18 cellular contexts compared by ENCODE assay signal in genomic region chr18:730692-731091, GRCh38. TPM values are rescaled to one million over a fixed set of nuclear protein-coding genes. Genes with fewer than 3 reads are reported as not detected.
A peak's percentile ranks its signal among the peaks of the same experiment; 100 is the strongest.
DNase-seq lines count a peak whose midpoint lies in the region; ATAC-seq and TF ChIP-seq lines count a peak whose summit lies in the region.
"Had no signal": no experiment of that assay in that cellular context is flagged by ENCODE, and none has a peak within 500 bp of the region (broad histone marks: within the 10 kb centered on the region; RNA-seq: fewer than 3 reads in every experiment).

No MANE protein-coding gene starts in this region.

- peak overlapping the region; percentile 39 for H3K27ac Mint-ChIP-seq in T-helper 2 cell treated with Interferon-gamma antibody and Interleukin-4, amounts not matched to agents 5 μg/mL and 100 μg/mL, for 36 hours
- H3K27ac Mint-ChIP-seq in natural killer cell treated with Interleukin-12 subunit alpha and Interleukin-12 subunit beta and Interleukin-15 and Interleukin-18, amount 100 ng/mL, for 72 hours, result peak overlapping the region; percentile 54 to 64

- no peak overlapping the region for H2AFZ ChIP-seq in GM23248

- peaks cover 11% of the 10 kb centered on the region for H3K4me1 ChIP-seq in GM23248 (ENCODE audit: insufficient read depth)
- H3K4me1 ChIP-seq in SJCRH30, result no peaks in the 10 kb centered on the region
- no peaks in the 10 kb centered on the region for H3K4me1 ChIP-seq in suprapubic skin
- H3K4me1 ChIP-seq: Caco-2, Peyer's patch had no signal

- H3K9me3 ChIP-seq in GM23248 (ENCODE audit: low read depth) (no peaks in the 10 kb centered on the region), SJCRH30 (replicated peaks) (no peaks in the 10 kb centered on the region; the same call in 1 of the 2 replicates), suprapubic skin (no peaks in the 10 kb centered on the region)
- H3K9me3 ChIP-seq: Caco-2, HAP-1, Peyer's patch had no signal

- H3K36me3 Mint-ChIP-seq in T-helper 2 cell treated with Interferon-gamma antibody and Interleukin-4, amounts not matched to agents 5 μg/mL and 100 μg/mL, for 36 hours (ENCODE audit: low read depth), result peaks cover 37% of the 10 kb centered on the region
- H3K36me3 Mint-ChIP-seq in natural killer cell treated with Interleukin-12 subunit alpha and Interleukin-12 subunit beta and Interleukin-15 and Interleukin-18, amount 100 ng/mL, for 72 hours, result peaks cover 9% of the 10 kb centered on the region

- H3F3A ChIP-seq in GM23248 (ENCODE audit: insufficient read depth), result no peaks in the 10 kb centered on the region

- no peak for TF ChIP-seq EP300 in suprapubic skin (IDR thresholded peaks at IDR 0.05)

- no peaks in the 10 kb centered on the region for H3K9me2 ChIP-seq in GM23248 (ENCODE audit: insufficient read depth)

- no peak overlapping the region for H3K9ac ChIP-seq in GM23248

- TF ChIP-seq POLR2A in suprapubic skin (IDR thresholded peaks at IDR 0.05), result no peak

- no peaks in the 10 kb centered on the region for H3K27me3 ChIP-seq in GM23248 (replicated peaks; ENCODE audit: insufficient read depth)
- H3K27me3 ChIP-seq in SJCRH30, result no peaks in the 10 kb centered on the region
- no peaks in the 10 kb centered on the region for H3K27me3 ChIP-seq in suprapubic skin
- H3K27me3 ChIP-seq: Peyer's patch had no signal

- H3K27ac ChIP-seq in GM23248 (0 out of 2 replicates have a peak overlapping the region, but pooled peaks have one; percentile 14), SJCRH30 (no peak overlapping the region), suprapubic skin (no peak overlapping the region)
- H3K27ac ChIP-seq: Peyer's patch had no signal

- TF ChIP-seq CTCF in suprapubic skin (IDR thresholded peaks at IDR 0.05), result no peak

- H3K4me1 Mint-ChIP-seq in T-helper 2 cell treated with Interferon-gamma antibody and Interleukin-4, amounts not matched to agents 5 μg/mL and 100 μg/mL, for 36 hours (ENCODE audit: low read depth), result peaks cover 7% of the 10 kb centered on the region
- H3K4me1 Mint-ChIP-seq in natural killer cell treated with Interleukin-12 subunit alpha and Interleukin-12 subunit beta and Interleukin-15 and Interleukin-18, amount 100 ng/mL, for 72 hours (ENCODE audit: low read depth in 2 of 2), result peaks cover 7 to 9% of the 10 kb centered on the region in 2 donors

- no peaks in the 10 kb centered on the region for H3K79me2 ChIP-seq in GM23248 (ENCODE audit: insufficient read depth)

- no peak overlapping the region for H3K4me3 ChIP-seq in GM23248
- H3K4me3 ChIP-seq in SJCRH30, result no peak overlapping the region
- H3K4me3 ChIP-seq in suprapubic skin, result no peak overlapping the region
- H3K4me3 ChIP-seq: HAP-1, Peyer's patch had no signal

- H3K9me3 Mint-ChIP-seq in T-helper 2 cell treated with Interferon-gamma antibody and Interleukin-4, amounts not matched to agents 5 μg/mL and 100 μg/mL, for 36 hours, result no peaks in the 10 kb centered on the region
- no peaks in the 10 kb centered on the region for H3K9me3 Mint-ChIP-seq in natural killer cell treated with Interleukin-12 subunit alpha and Interleukin-12 subunit beta and Interleukin-15 and Interleukin-18, amount 100 ng/mL, for 72 hours

- H3K4me2 ChIP-seq in GM23248 (ENCODE audit: unreplicated experiment), result no peak overlapping the region

- ATAC-seq in natural killer cell treated with Interleukin-12 subunit alpha and Interleukin-12 subunit beta and Interleukin-15 and Interleukin-18, amount 100 ng/mL, for 72 hours, result peak in 1 of 2 donors; percentile 57
- ATAC-seq: Right ventricle myocardium inferior had no signal

- in situ Hi-C loops in GM23248 (cut with MboI), result no loop called here

- peak; percentile 22 for DNase-seq in GM23248
- no peak for DNase-seq in T-helper 2 cell treated with Interferon-gamma antibody and Interleukin-4, amounts not matched to agents 5 μg/mL and 100 μg/mL, for 36 hours (ENCODE audit: low spot score)
- peak; percentile 53 for DNase-seq in amniotic epithelial cell (ENCODE audit: low read depth)
- no peak for DNase-seq in natural killer cell treated with Interleukin-12 subunit alpha and Interleukin-12 subunit beta and Interleukin-15 and Interleukin-18, amount 100 ng/mL, for 72 hours (ENCODE audit: low spot score)
- DNase-seq in DMS53 treated with DMSO at 0.1 percent for 48 hours (lab: John Stamatoyannopoulos, UW; ENCODE audit: unreplicated experiment), result no peak
- DNase-seq in SJCRH30, result no peak
- no peak for DNase-seq in suprapubic skin (ENCODE audit: low spot score in 2 of 2)
- DNase-seq: DMS153, EL, NCI-H1105 treated with DMSO at 0.1 percent for 48 hours, NCI-H1694 treated with DMSO at 0.1 percent for 48 hours, NCI-H2107, NCI-H2227 treated with DMSO at 0.1 percent for 48 hours, NCI-H524 treated with DMSO at 0.1 percent for 48 hours, Peyer's patch had no signal

- H3K36me3 ChIP-seq in GM23248 (ENCODE audit: low read depth) (peaks cover 3% of the 10 kb centered on the region), SJCRH30 (peaks cover 36% of the 10 kb centered on the region), suprapubic skin (peaks cover 56% of the 10 kb centered on the region)

- H4K20me1 ChIP-seq in GM23248 (ENCODE audit: insufficient read depth), result no peaks in the 10 kb centered on the region

- no peaks in the 10 kb centered on the region for H3K27me3 Mint-ChIP-seq in T-helper 2 cell treated with Interferon-gamma antibody and Interleukin-4, amounts not matched to agents 5 μg/mL and 100 μg/mL, for 36 hours (ENCODE audit: low read depth)
- H3K27me3 Mint-ChIP-seq in natural killer cell treated with Interleukin-12 subunit alpha and Interleukin-12 subunit beta and Interleukin-15 and Interleukin-18, amount 100 ng/mL, for 72 hours, result no peaks in the 10 kb centered on the region

- H3K4me3 Mint-ChIP-seq in T-helper 2 cell treated with Interferon-gamma antibody and Interleukin-4, amounts not matched to agents 5 μg/mL and 100 μg/mL, for 36 hours, result no peak overlapping the region
- H3K4me3 Mint-ChIP-seq in natural killer cell treated with Interleukin-12 subunit alpha and Interleukin-12 subunit beta and Interleukin-15 and Interleukin-18, amount 100 ng/mL, for 72 hours, result peak overlapping the region; percentile 0

RNA-seq across cellular contexts. Expression of gene ENOSF1, which starts 18.3 kb away (rescaled TPM):
- total RNA-seq in GM23248 (2014; rRNA removed; shearing (Covaris generic)), result 17.5 and 24.3 TPM in 2 replicates
- 18.0 and 20.0 TPM in 2 replicates for polyA plus RNA-seq in GM23248 (2016; fragmentation: Nextera tagmentation; extraction: Ambion mirVana)
- 100 to 1,000 TPM in 1 of 2 donors, 10 to 100 TPM in 1; 48.7 to 187 TPM for total RNA-seq in natural killer cell treated with Interleukin-12 subunit alpha and Interleukin-12 subunit beta and Interleukin-15 and Interleukin-18, amount 100 ng/mL, for 72 hours
- 7.8 and 9.5 TPM in 2 replicates for total RNA-seq in SJCRH30 (2014; rRNA removed; shearing (Covaris generic))
- 100 to 1,000 TPM in 1 of 4 donors, 10 to 100 TPM in 3; 31.8 to 159 (median 64.3) TPM for total RNA-seq in suprapubic skin

Comparison
In these comparisons a context has a peak if more than half of its experiments do, and no peak if none do; other contexts are left out.
1. DNase-seq: peak in GM23248 (single experiment) and amniotic epithelial cell (single experiment); none in T-helper 2 cell treated with Interferon-gamma antibody and Interleukin-4, amounts not matched to agents 5 μg/mL and 100 μg/mL, for 36 hours (single experiment), natural killer cell treated with Interleukin-12 subunit alpha and Interleukin-12 subunit beta and Interleukin-15 and Interleukin-18, amount 100 ng/mL, for 72 hours (single experiment), DMS53 treated with DMSO at 0.1 percent for 48 hours (single experiment), SJCRH30 (0 of 2) and suprapubic skin (0 of 2).